19 cellular contexts compared by ENCODE assay signal in genomic region chr17:63156986-63157385, GRCh38.
"Had no signal": no experiment of that assay in that cellular context is flagged by ENCODE, and none has a peak within 500 bp of the region (broad histone marks: within the 10 kb centered on the region; RNA-seq: fewer than 3 reads in every experiment).

No MANE protein-coding gene starts in this region.

- H3K4me3 Mint-ChIP-seq: activated T-helper 17 cell treated with anti-CD3 and anti-CD28 coated beads, Interleukin-2, amount 50 U/mL, for 72 hours; effector memory CD8-positive, alpha-beta T cell; natural killer cell had no signal

- H3K27me3 Mint-ChIP-seq: activated T-helper 17 cell treated with anti-CD3 and anti-CD28 coated beads, Interleukin-2, amount 50 U/mL, for 72 hours; brain; effector memory CD8-positive, alpha-beta T cell had no signal

- DNase-seq: activated T-cell treated with anti-CD3 and anti-CD28 coated beads, Interleukin-2, amount 50 U/mL, for 1 hour; aorta; caudate nucleus; effector memory CD8-positive, alpha-beta T cell; hippocampal formation; left ventricle myocardium superior; mammary epithelial cell; midbrain; natural killer cell; spleen; stimulated activated CD4-positive, alpha-beta T cell treated with anti-CD3 and anti-CD28 coated beads, Interleukin-4, amount 100 ng/mL, for 1 hour; stimulated activated naive CD4-positive, alpha-beta T cell; testis; trophoblast cell had no signal

- H3K27ac ChIP-seq: esophagus muscularis mucosa, spleen, testis, vagina had no signal

- H3K4me1 ChIP-seq: testis, vagina had no signal

- H3K9me3 Mint-ChIP-seq: activated naive CD4-positive, alpha-beta T cell treated with anti-CD3 and anti-CD28 coated beads, Interleukin-2, amount 50 U/mL, for 72 hours; activated T-helper 17 cell treated with anti-CD3 and anti-CD28 coated beads, Interleukin-2, amount 50 U/mL, for 72 hours; brain; effector memory CD8-positive, alpha-beta T cell; natural killer cell had no signal

- H3K36me3 ChIP-seq: esophagus muscularis mucosa, spleen, vagina had no signal

- ATAC-seq: activated naive CD4-positive, alpha-beta T cell treated with anti-CD3 and anti-CD28 coated beads, Interleukin-2, amount 50 U/mL, for 72 hours; activated T-helper 17 cell treated with anti-CD3 and anti-CD28 coated beads, Interleukin-2, amount 50 U/mL, for 72 hours; effector memory CD8-positive, alpha-beta T cell; left ventricle myocardium superior; natural killer cell had no signal

- H3K9me3 ChIP-seq: esophagus muscularis mucosa, spleen, testis, vagina had no signal

- H3K4me3 ChIP-seq: esophagus muscularis mucosa, spleen, testis, vagina had no signal

- H3K27ac Mint-ChIP-seq: activated naive CD4-positive, alpha-beta T cell treated with anti-CD3 and anti-CD28 coated beads, Interleukin-2, amount 50 U/mL, for 72 hours; activated T-helper 17 cell treated with anti-CD3 and anti-CD28 coated beads, Interleukin-2, amount 50 U/mL, for 72 hours; effector memory CD8-positive, alpha-beta T cell; natural killer cell had no signal

- H3K27me3 ChIP-seq: esophagus muscularis mucosa, spleen, testis, vagina had no signal

- H3K36me3 Mint-ChIP-seq: activated naive CD4-positive, alpha-beta T cell treated with anti-CD3 and anti-CD28 coated beads, Interleukin-2, amount 50 U/mL, for 72 hours; natural killer cell had no signal
